Comparison of ENCODE assay signal across 1 cellular context in the genomic region with DNA sequence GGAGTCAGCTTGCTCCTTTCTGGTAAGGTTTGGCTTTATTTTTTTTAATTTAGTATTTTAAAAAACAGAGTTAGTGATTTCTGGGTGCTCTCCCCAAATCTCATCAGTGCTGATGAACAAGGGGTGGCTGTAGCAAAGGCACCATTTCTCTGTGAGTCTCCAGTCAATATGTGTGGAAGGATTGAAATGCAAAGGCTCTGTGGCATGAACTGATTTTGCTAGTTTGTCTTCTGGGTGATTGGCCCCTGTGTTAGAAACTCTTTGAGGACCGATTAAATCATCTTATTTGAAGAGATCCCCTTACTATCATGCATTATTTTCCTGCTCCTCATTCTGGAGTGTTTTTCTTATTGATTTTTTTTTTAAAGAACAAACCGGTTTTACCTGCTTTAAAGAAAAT.
TF ChIP-seq lines count a peak whose summit lies in the region.

No MANE protein-coding gene starts in this region.

TF ChIP-seq in IMR-90, 13 proteins besides CTCF, POLR2A, EP300 and RAD21:
- no peak for TF ChIP-seq SMC3 (IDR thresholded peaks at IDR 0.05; ENCODE audit: low read depth, low read length)
- no peak for TF ChIP-seq BHLHE40 (IDR thresholded peaks at IDR 0.05; ENCODE audit: low read depth, low read length)
- TF ChIP-seq ELK1 (IDR thresholded peaks at IDR 0.05; ENCODE audit: borderline replicate concordance, low read depth, low read length) = no peak
- TF ChIP-seq MAFK (IDR thresholded peaks at IDR 0.05; ENCODE audit: low read depth, low read length) = no peak
- no peak for TF ChIP-seq MAZ (IDR thresholded peaks at IDR 0.05; ENCODE audit: borderline replicate concordance, low read depth, low read length)
- TF ChIP-seq, protein P1, sequence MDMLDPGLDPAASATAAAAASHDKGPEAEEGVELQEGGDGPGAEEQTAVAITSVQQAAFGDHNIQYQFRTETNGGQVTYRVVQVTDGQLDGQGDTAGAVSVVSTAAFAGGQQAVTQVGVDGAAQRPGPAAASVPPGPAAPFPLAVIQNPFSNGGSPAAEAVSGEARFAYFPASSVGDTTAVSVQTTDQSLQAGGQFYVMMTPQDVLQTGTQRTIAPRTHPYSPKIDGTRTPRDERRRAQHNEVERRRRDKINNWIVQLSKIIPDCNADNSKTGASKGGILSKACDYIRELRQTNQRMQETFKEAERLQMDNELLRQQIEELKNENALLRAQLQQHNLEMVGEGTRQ (IDR thresholded peaks at IDR 0.05; ENCODE audit: low read depth, low read length) = no peak
- no peak for TF ChIP-seq RFX5 (IDR thresholded peaks at IDR 0.05; ENCODE audit: low read depth, low read length)
- no peak for TF ChIP-seq MXI1 (IDR thresholded peaks at IDR 0.05; ENCODE audit: borderline replicate concordance, low read depth, low read length)
- no peak for TF ChIP-seq CEBPB (IDR thresholded peaks at IDR 0.05; ENCODE audit: low read depth, low read length)
- TF ChIP-seq CHD1 (IDR thresholded peaks at IDR 0.05; ENCODE audit: low read depth, low read length) = no peak
- no peak for TF ChIP-seq NFE2L2 (IDR thresholded peaks at IDR 0.05; ENCODE audit: low read depth, low read length)
- TF ChIP-seq FOS (IDR thresholded peaks at IDR 0.05; ENCODE audit: low read depth, low read length) = no peak
- no peak for TF ChIP-seq RCOR1 (IDR thresholded peaks at IDR 0.05; ENCODE audit: insufficient replicate concordance, low read length)
